ENCODE assay signal across 22 cellular contexts in the genomic region with DNA sequence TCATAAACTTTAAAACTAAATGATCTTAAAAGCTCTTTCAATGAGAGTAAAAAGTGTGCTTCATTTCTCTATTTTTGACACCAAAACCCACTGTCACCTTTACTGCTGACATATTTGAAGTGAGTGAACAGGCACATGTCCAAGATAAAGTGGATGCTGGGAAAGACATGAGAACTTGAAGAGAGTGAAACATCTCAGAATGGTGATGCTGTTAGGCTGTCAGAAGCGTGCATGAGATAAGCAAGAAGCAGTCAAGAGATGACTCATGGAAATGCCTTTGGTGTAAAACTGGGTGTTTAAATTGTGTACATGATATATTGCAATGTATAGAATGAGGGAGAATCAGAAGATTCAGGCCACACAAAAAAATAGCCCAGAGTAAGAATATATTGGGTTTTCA. TPM values are rescaled to one million over a fixed set of nuclear protein-coding genes. Genes with fewer than 3 reads are reported as not detected.
DNase-seq lines count a peak whose midpoint lies in the region; ATAC-seq and TF ChIP-seq lines count a peak whose summit lies in the region.
"Had no signal": no experiment of that assay in that cellular context is flagged by ENCODE, and none has a peak within 500 bp of the region (broad histone marks: within the 10 kb centered on the region; RNA-seq: fewer than 3 reads in every experiment).

No MANE protein-coding gene starts in this region.

- H3K4me3 ChIP-seq in GM12865 (ENCODE audit: low read depth, low read length) (no peak overlapping the region), hepatocyte (no peak overlapping the region), spleen (no peak overlapping the region)
- H3K4me3 ChIP-seq: ascending aorta, BLaER1, SK-N-MC, upper lobe of right lung had no signal

- H4K20me1 ChIP-seq in hepatocyte (ENCODE audit: insufficient read depth, poor library complexity, severe bottlenecking), result no peaks in the 10 kb centered on the region
- H4K20me1 ChIP-seq: BLaER1 had no signal

- peak; percentile 16 for DNase-seq in activated CD4-positive, alpha-beta T cell treated with anti-CD3 and anti-CD28 coated beads for 36 hours
- no peak for DNase-seq in activated CD4-positive, alpha-beta T cell treated with anti-CD3 and anti-CD28 coated beads, Interleukin-2, amount 10 ng/mL, durations not matched to agents 7 days and 5 days
- DNase-seq in GM12865 (ENCODE audit: low read depth) (peak; percentile 34), amniotic epithelial cell (ENCODE audit: low read depth) (peak; percentile 19), hepatocyte (ENCODE audit: low spot score) (peak; percentile 13), mucosa of gallbladder (ENCODE audit: low spot score) (no peak), spleen (no peak)
- DNase-seq: 8988T; activated CD4-positive, alpha-beta memory T cell treated with anti-CD3 and anti-CD28 coated beads for 36 hours; DMS153; NCI-H1092 treated with DMSO at 0.1 percent for 48 hours; stimulated activated naive CD4-positive, alpha-beta T cell treated with Interleukin-2 at 50 U/mL for 16 hours; upper lobe of right lung had no signal

- CTCF ChIA-PET in activated CD4-positive, alpha-beta T cell treated with anti-CD3 and anti-CD28 coated beads for 36 hours (lab: Charles Lee), result interaction anchor here (1.2 kb wide), 1 partner anchor 18 kb away, joined by 3 read pairs; no protein-coding TSS in a partner anchor
- CTCF ChIA-PET in activated CD4-positive, alpha-beta T cell treated with anti-CD3 and anti-CD28 coated beads, Interleukin-2, amount 10 ng/mL, durations not matched to agents 7 days and 5 days (lab: Charles Lee), result no interaction called here

- H3K79me2 ChIP-seq in hepatocyte, result no peaks in the 10 kb centered on the region

- no peaks in the 10 kb centered on the region for H3K27me3 Mint-ChIP-seq in activated CD4-positive, alpha-beta T cell treated with anti-CD3 and anti-CD28 coated beads for 36 hours
- H3K27me3 Mint-ChIP-seq in activated CD4-positive, alpha-beta T cell treated with anti-CD3 and anti-CD28 coated beads, Interleukin-2, amount 10 ng/mL, durations not matched to agents 7 days and 5 days, result no peaks in the 10 kb centered on the region
- H3K27me3 Mint-ChIP-seq: activated CD4-positive, alpha-beta memory T cell treated with anti-CD3 and anti-CD28 coated beads for 36 hours; dendritic cell treated with granulocyte-macrophage colony-stimulating factor and Interleukin-4, amounts not matched to agents 40 ng/mL and 50 ng/mL, for 4 days had no signal

- no peak overlapping the region for H3K4me2 ChIP-seq in hepatocyte
- H3K4me2 ChIP-seq: BLaER1 had no signal

- TF ChIP-seq CTCF in GM12865 (IDR thresholded peaks at IDR 0.05; ENCODE audit: insufficient read depth, low read depth, low read length, missing control alignments), result no peak
- TF ChIP-seq CTCF in hepatocyte (IDR thresholded peaks at IDR 0.05; ENCODE audit: poor library complexity), result no peak
- TF ChIP-seq CTCF in spleen (IDR thresholded peaks at IDR 0.05 in 8 of 11, conservative IDR thresholded peaks at IDR 0.05 in 3 of 11), result no peak

- peaks cover 51% of the 10 kb centered on the region for H3K4me1 Mint-ChIP-seq in activated CD4-positive, alpha-beta T cell treated with anti-CD3 and anti-CD28 coated beads for 36 hours
- H3K4me1 Mint-ChIP-seq in activated CD4-positive, alpha-beta T cell treated with anti-CD3 and anti-CD28 coated beads, Interleukin-2, amount 10 ng/mL, durations not matched to agents 7 days and 5 days, result peaks cover 42% of the 10 kb centered on the region

- ATAC-seq in activated CD4-positive, alpha-beta T cell treated with anti-CD3 and anti-CD28 coated beads for 36 hours, result peak; percentile 94
- no peak for ATAC-seq in GM21423 (IDR thresholded peaks at IDR 0.05; ENCODE audit: unreplicated experiment)
- ATAC-seq: HCT116, upper lobe of right lung had no signal

- H3K9me2 ChIP-seq in hepatocyte (replicated peaks; ENCODE audit: insufficient read depth), result no peaks in the 10 kb centered on the region

- H3K36me3 ChIP-seq in hepatocyte (replicated peaks; ENCODE audit: insufficient read depth, low read depth) (no peaks in the 10 kb centered on the region), spleen (no peaks in the 10 kb centered on the region)
- H3K36me3 ChIP-seq: ascending aorta, BLaER1, upper lobe of right lung had no signal

- peak overlapping the region; percentile 38 for H3K27ac Mint-ChIP-seq in activated CD4-positive, alpha-beta T cell treated with anti-CD3 and anti-CD28 coated beads for 36 hours
- H3K27ac Mint-ChIP-seq in activated CD4-positive, alpha-beta T cell treated with anti-CD3 and anti-CD28 coated beads, Interleukin-2, amount 10 ng/mL, durations not matched to agents 7 days and 5 days, result no peak overlapping the region
- H3K27ac Mint-ChIP-seq: activated CD4-positive, alpha-beta memory T cell treated with anti-CD3 and anti-CD28 coated beads for 36 hours; activated T-helper 1 cell treated with anti-CD3 and anti-CD28 coated beads, Interleukin-12 subunit alpha, Interleukin-12 subunit beta, Interleukin-2, Interleukin-4 antibody, amounts not matched to agents 30 ng/mL and 10 ng/mL and 1 ng/mL, durations not matched to agents 14 hours and 24 hours and 36 hours; dendritic cell treated with granulocyte-macrophage colony-stimulating factor and Interleukin-4, amounts not matched to agents 40 ng/mL and 50 ng/mL, for 4 days; nephron had no signal

- H2AFZ ChIP-seq in hepatocyte, result no peak overlapping the region

- H3K27me3 ChIP-seq in hepatocyte (no peaks in the 10 kb centered on the region), spleen (replicated peaks in 1 of 7) (no peaks in the 10 kb centered on the region)
- H3K27me3 ChIP-seq: ascending aorta, BLaER1, upper lobe of right lung had no signal

- H3K9me3 ChIP-seq in hepatocyte (ENCODE audit: low read depth) (no peaks in the 10 kb centered on the region), spleen (no peaks in the 10 kb centered on the region)
- H3K9me3 ChIP-seq: ascending aorta, BLaER1, upper lobe of right lung had no signal

- H3K4me3 Mint-ChIP-seq in activated CD4-positive, alpha-beta T cell treated with anti-CD3 and anti-CD28 coated beads for 36 hours, result no peak overlapping the region
- H3K4me3 Mint-ChIP-seq in activated CD4-positive, alpha-beta T cell treated with anti-CD3 and anti-CD28 coated beads, Interleukin-2, amount 10 ng/mL, durations not matched to agents 7 days and 5 days, result no peak overlapping the region
- H3K4me3 Mint-ChIP-seq: activated CD4-positive, alpha-beta memory T cell treated with anti-CD3 and anti-CD28 coated beads for 36 hours; activated T-helper 1 cell treated with anti-CD3 and anti-CD28 coated beads, Interleukin-12 subunit alpha, Interleukin-12 subunit beta, Interleukin-2, Interleukin-4 antibody, amounts not matched to agents 30 ng/mL and 10 ng/mL and 1 ng/mL, durations not matched to agents 14 hours and 24 hours and 36 hours; dendritic cell treated with granulocyte-macrophage colony-stimulating factor and Interleukin-4, amounts not matched to agents 40 ng/mL and 50 ng/mL, for 4 days; nephron had no signal

- H3K27ac ChIP-seq in hepatocyte (no peak overlapping the region), spleen (no peak overlapping the region)
- H3K27ac ChIP-seq: ascending aorta, BLaER1, SK-N-MC, upper lobe of right lung had no signal

- H3K4me1 ChIP-seq in hepatocyte (ENCODE audit: insufficient read depth) (no peaks in the 10 kb centered on the region), spleen (peaks cover 0 to 12% (median 7%) of the 10 kb centered on the region in 6 donors)
- H3K4me1 ChIP-seq: upper lobe of right lung had no signal

- WGBS in hepatocyte (ENCODE audit: low lambda C conversion rate, missing lambda C conversion rate), result 59% methylated on average over 1 of the region's 1 CpG
- 46 to 84% (median 70%) methylated on average over 1 of the region's 1 CpG for WGBS in spleen, 5 donors

- POLR2A ChIA-PET in activated CD4-positive, alpha-beta T cell treated with anti-CD3 and anti-CD28 coated beads for 36 hours (lab: Charles Lee), result no interaction called here
- POLR2A ChIA-PET in activated CD4-positive, alpha-beta T cell treated with anti-CD3 and anti-CD28 coated beads, Interleukin-2, amount 10 ng/mL, durations not matched to agents 7 days and 5 days (lab: Charles Lee), result no interaction called here

- no peak for TF ChIP-seq POLR2A in spleen (IDR thresholded peaks at IDR 0.05)

- peaks cover 2% of the 10 kb centered on the region for H3K9me3 Mint-ChIP-seq in activated CD4-positive, alpha-beta T cell treated with anti-CD3 and anti-CD28 coated beads for 36 hours (ENCODE audit: low read depth)
- H3K9me3 Mint-ChIP-seq in activated CD4-positive, alpha-beta T cell treated with anti-CD3 and anti-CD28 coated beads, Interleukin-2, amount 10 ng/mL, durations not matched to agents 7 days and 5 days, result peaks cover 9% of the 10 kb centered on the region
- H3K9me3 Mint-ChIP-seq: activated CD4-positive, alpha-beta memory T cell treated with anti-CD3 and anti-CD28 coated beads for 36 hours; activated T-helper 1 cell treated with anti-CD3 and anti-CD28 coated beads, Interleukin-12 subunit alpha, Interleukin-12 subunit beta, Interleukin-2, Interleukin-4 antibody, amounts not matched to agents 30 ng/mL and 10 ng/mL and 1 ng/mL, durations not matched to agents 14 hours and 24 hours and 36 hours; dendritic cell treated with granulocyte-macrophage colony-stimulating factor and Interleukin-4, amounts not matched to agents 40 ng/mL and 50 ng/mL, for 4 days; nephron had no signal

- H3K36me3 Mint-ChIP-seq in activated CD4-positive, alpha-beta T cell treated with anti-CD3 and anti-CD28 coated beads for 36 hours (ENCODE audit: low read depth), result no peaks in the 10 kb centered on the region
- no peaks in the 10 kb centered on the region for H3K36me3 Mint-ChIP-seq in activated CD4-positive, alpha-beta T cell treated with anti-CD3 and anti-CD28 coated beads, Interleukin-2, amount 10 ng/mL, durations not matched to agents 7 days and 5 days (ENCODE audit: low read depth)
- H3K36me3 Mint-ChIP-seq: activated CD4-positive, alpha-beta memory T cell treated with anti-CD3 and anti-CD28 coated beads for 36 hours had no signal

- intact Hi-C loops in activated CD4-positive, alpha-beta T cell treated with anti-CD3 and anti-CD28 coated beads for 36 hours (cut with DNase I, micrococcal nuclease), result loop anchor here (5.0 to 10.0 kb wide), 2 partner anchors 156 to 169 kb away; partner anchors contain the start of gene ADGRA3 (in 1 of the 2)
- intact Hi-C loops in spleen (cut with DNase I; ENCODE audit: low total_unique reads), result no loop called here

RNA-seq across cellular contexts. Expression of gene GBA3, which starts 21.8 kb away (rescaled TPM):
- total RNA-seq in activated CD4-positive, alpha-beta T cell treated with anti-CD3 and anti-CD28 coated beads for 36 hours, result not detected
- not detected for total RNA-seq in activated CD4-positive, alpha-beta T cell treated with anti-CD3 and anti-CD28 coated beads, Interleukin-2, amount 10 ng/mL, durations not matched to agents 7 days and 5 days
- total RNA-seq in hepatocyte (30.5 and 34.2 TPM in 2 replicates), mucosa of gallbladder (29.4 TPM), spleen (10 to 100 TPM in 5 of 7 donors, 1 to 10 TPM in 2; 7.7 to 33.1 (median 19.0) TPM)
- polyA plus RNA-seq in hepatocyte (5.1 and 14.3 TPM in 2 replicates), spleen (1 to 10 TPM in 2 of 3 donors, under 1 TPM in 1; 0.43 to 2.2 (median 1.3) TPM)
- total RNA-seq: activated CD4-positive, alpha-beta memory T cell treated with anti-CD3 and anti-CD28 coated beads for 36 hours; activated T-helper 1 cell treated with anti-CD3 and anti-CD28 coated beads, Interleukin-12 subunit alpha, Interleukin-12 subunit beta, Interleukin-2, Interleukin-4 antibody, amounts not matched to agents 30 ng/mL and 10 ng/mL and 1 ng/mL, durations not matched to agents 14 hours and 24 hours and 36 hours; ascending aorta; lung microvascular endothelial cell had no signal

Comparison
In these comparisons a context has a peak if more than half of its experiments do, and no peak if none do; other contexts are left out.
1. DNase-seq: peak in activated CD4-positive, alpha-beta T cell treated with anti-CD3 and anti-CD28 coated beads for 36 hours (single experiment), GM12865 (single experiment), amniotic epithelial cell (single experiment) and hepatocyte (single experiment); none in activated CD4-positive, alpha-beta T cell treated with anti-CD3 and anti-CD28 coated beads, Interleukin-2, amount 10 ng/mL, durations not matched to agents 7 days and 5 days (single experiment), mucosa of gallbladder (single experiment) and spleen (single experiment).
2. RNA of gene GBA3, which starts 21.8 kb away (total RNA-seq): 30.5 to 34.2 TPM in hepatocyte, 29.4 TPM in mucosa of gallbladder (single experiment) and 7.7 to 33.1 TPM in spleen; not detected in activated CD4-positive, alpha-beta T cell treated with anti-CD3 and anti-CD28 coated beads, Interleukin-2, amount 10 ng/mL, durations not matched to agents 7 days and 5 days and not detected in activated CD4-positive, alpha-beta T cell treated with anti-CD3 and anti-CD28 coated beads for 36 hours; every median in the first group is over 4 times any median in the second.